Comparison of ENCODE assay signal across 1 cellular context in genomic region chr12:93766371-93766770, GRCh38.
TF ChIP-seq lines count a peak whose summit lies in the region.

No MANE protein-coding gene starts in this region.

TF ChIP-seq in IMR-90, 13 proteins besides CTCF, POLR2A, EP300 and RAD21 (continued from another document):
- TF ChIP-seq ELK1 (IDR thresholded peaks at IDR 0.05; ENCODE audit: borderline replicate concordance, low read depth, low read length) (no peak), SMC3 (IDR thresholded peaks at IDR 0.05; ENCODE audit: low read depth, low read length) (no peak), RFX5 (IDR thresholded peaks at IDR 0.05; ENCODE audit: low read depth, low read length) (no peak)
